ENCODE assay signal across 1 cellular context in genomic region chr5:141407790-141408494, GRCh38.
TF ChIP-seq lines count a peak whose summit lies in the region.

Gene PCDHGB6 (plus strand): TSS chr5:141408021. CDS start chr5:141408203, 182 bp downstream.

TF ChIP-seq in H1, 55 proteins besides CTCF, POLR2A, EP300 and RAD21:
- TF ChIP-seq ASH2L (IDR thresholded peaks at IDR 0.05; ENCODE audit: low read length): peak; percentile 94
- peak; percentile 95 for TF ChIP-seq KDM4A (IDR thresholded peaks at IDR 0.05; ENCODE audit: low read depth, low read length, severe bottlenecking)
- peak; percentile 40; the same call in 1 of the 2 replicates for TF ChIP-seq PHF8 (conservative IDR thresholded peaks at IDR 0.05; ENCODE audit: low read depth, low read length)
- 0 out of 2 replicates have a peak, but pooled peaks have one; percentile 58 for TF ChIP-seq TAF1 (IDR thresholded peaks at IDR 0.05; ENCODE audit: low read depth, low read length)
- 0 out of 2 replicates have a peak, but pooled peaks have one; percentile 49 for TF ChIP-seq SP4 (IDR thresholded peaks at IDR 0.05; ENCODE audit: low read length)
- TF ChIP-seq TBP (IDR thresholded peaks at IDR 0.05; ENCODE audit: low read depth, low read length): 0 out of 2 replicates have a peak, but pooled peaks have one; percentile 32
- 0 out of 2 replicates have a peak, but pooled peaks have one; percentile 8 for TF ChIP-seq TEAD4 (IDR thresholded peaks at IDR 0.05; ENCODE audit: low read depth, low read length)
- 0 out of 4 replicates have a peak, but pooled peaks of 1 of the 2 experiments have one; percentile 68 for TF ChIP-seq HDAC2 (IDR thresholded peaks at IDR 0.05; ENCODE audit: borderline replicate concordance in 1 of 2, low read depth in 2 of 2, low read length in 2 of 2)
- peak; percentile 41; the same call in 1 of the 2 replicates for TF ChIP-seq SUZ12 (IDR thresholded peaks at IDR 0.05; ENCODE audit: low read length)
- TF ChIP-seq RBBP5 (IDR thresholded peaks at IDR 0.05; ENCODE audit: borderline replicate concordance, low read depth, low read length): 0 out of 2 replicates have a peak, but pooled peaks have one; percentile 66
- peak; percentile 34; the same call in 1 of the 2 replicates for TF ChIP-seq NRF1 (IDR thresholded peaks at IDR 0.05; ENCODE audit: low read depth, low read length)
- TF ChIP-seq ATF3 (IDR thresholded peaks at IDR 0.05; ENCODE audit: insufficient read depth, low read depth, low read length): 0 out of 2 replicates have a peak, but pooled peaks have one; percentile 2
- TF ChIP-seq JUND (IDR thresholded peaks at IDR 0.05; ENCODE audit: low read length): 0 out of 2 replicates have a peak, but pooled peaks have one; percentile 3
- TF ChIP-seq MAX (IDR thresholded peaks at IDR 0.05): peak; percentile 18; the same call in 1 of the 2 replicates
- peak; percentile 56; the same call in 1 of the 2 replicates for TF ChIP-seq CREB1 (IDR thresholded peaks at IDR 0.05)
- TF ChIP-seq TAF7 (optimal IDR thresholded peaks at IDR 0.05; ENCODE audit: borderline replicate concordance, low read depth, low read length): peak; percentile 23
TF ChIP-seq in H1: peak in this region for 16; not testable (repeated sequence) for 39.
